8 cellular contexts compared by ENCODE assay signal in the genomic region with DNA sequence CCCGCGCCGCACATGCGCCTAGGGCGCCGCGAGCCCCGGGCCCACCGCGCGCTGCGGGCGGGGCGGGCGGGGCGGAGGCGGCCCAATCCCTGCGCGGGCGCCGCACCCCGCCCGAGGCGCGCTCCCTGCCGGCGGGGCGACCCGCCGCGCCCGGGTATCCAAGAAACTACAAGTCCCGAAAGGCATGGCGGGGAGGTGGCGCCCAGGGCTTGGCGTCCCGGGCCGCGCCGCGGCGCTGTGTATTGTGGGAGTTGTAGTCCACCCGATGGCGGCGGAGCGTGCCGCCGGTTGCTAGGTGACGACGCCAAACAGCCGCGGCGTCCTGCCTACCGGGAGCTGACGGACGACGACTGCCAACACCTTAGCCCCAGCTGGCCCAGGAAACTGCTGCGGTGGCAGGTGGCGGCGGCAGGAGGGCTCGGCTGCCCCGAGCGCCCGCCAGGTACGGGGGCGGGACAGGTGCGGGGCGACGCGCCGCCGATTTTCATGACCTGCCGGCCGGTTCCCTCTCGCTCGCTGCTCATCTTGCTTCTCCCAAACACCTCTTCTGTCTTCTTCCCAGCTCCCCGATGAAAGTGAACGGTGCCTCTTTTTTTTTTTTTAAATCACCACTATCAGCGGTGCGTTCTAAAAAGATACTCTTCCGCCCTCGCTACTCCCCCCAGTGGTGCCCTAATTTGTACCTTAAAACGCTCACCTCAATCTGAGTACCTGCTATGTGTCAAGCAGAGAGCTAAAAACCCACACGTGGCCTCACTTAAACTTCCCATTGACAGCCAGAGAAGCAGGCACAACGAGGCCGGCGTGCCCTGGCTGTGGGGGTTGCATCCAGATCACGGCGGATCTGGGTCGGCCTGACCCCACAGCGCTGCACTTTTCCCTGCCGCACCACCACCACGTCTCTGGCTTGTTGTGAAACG.
DNase-seq lines count a peak whose midpoint lies in the region; ATAC-seq lines count a peak whose summit lies in the region.

TSS of gene CFAP99 (plus strand) at position 304 of the 920 bp plus-strand sequence.

- peak; percentile 99 for DNase-seq in AG08396 (ENCODE audit: low spot score)
- peak; percentile 94 for DNase-seq in NCI-H345 (lab: John Stamatoyannopoulos, UW)
- peak; percentile 95 to 98 (median 98) for DNase-seq in activated CD4-positive, CD25-positive, alpha-beta regulatory T cell (lab: John Stamatoyannopoulos, UW)
- peak; percentile 95 for DNase-seq in central memory CD4-positive, alpha-beta T cell
- DNase-seq in islet precursor cell = peak; percentile 98
- DNase-seq in stimulated activated CD4-positive, alpha-beta T cell treated with anti-CD3 and anti-CD28 coated beads, Interleukin-12 subunit alpha, Interleukin-12 subunit beta, amount 100 ng/mL, for 24 hours (ENCODE audit: low read depth in 2 of 2) = peak; percentile 97

- peak; percentile 89 for ATAC-seq in GM18909 (IDR thresholded peaks at IDR 0.05; ENCODE audit: poor library complexity, unreplicated experiment)
- ATAC-seq in HG03196 (IDR thresholded peaks at IDR 0.05; ENCODE audit: unreplicated experiment) = peak; percentile 90

Comparison
In these comparisons a context has a peak if more than half of its experiments do, and no peak if none do; other contexts are left out.
1. Peak in every context shown above with its lines: DNase-seq and ATAC-seq.